ENCODE assay signal across 8 cellular contexts in genomic region chr11:109697140-109697843, GRCh38.
DNase-seq lines count a peak whose midpoint lies in the region; ATAC-seq, FAIRE-seq and TF ChIP-seq lines count a peak whose summit lies in the region.

No MANE protein-coding gene starts in this region.

- no peaks in the 10 kb centered on the region for H3K79me2 ChIP-seq in mesendoderm (ENCODE audit: control insufficient read depth, insufficient read depth, low read length)

- DNase-seq in D721Med (ENCODE audit: insufficient read length, low spot score), result no peak
- DNase-seq in NCI-H748 treated with DMSO at 0.1 percent for 48 hours (lab: John Stamatoyannopoulos, UW), result peak; percentile 36
- DNase-seq in cerebellar cortex (ENCODE audit: low spot score), result peak; percentile 27
- DNase-seq in mesendoderm, result peak; percentile 82
- no peak for DNase-seq in cerebellum (ENCODE audit: low spot score)
- DNase-seq in coronary artery (ENCODE audit: low spot score), result no peak

- no peak overlapping the region for H3K9ac ChIP-seq in mesendoderm (ENCODE audit: low read length)

- H4K8ac ChIP-seq in mesendoderm (ENCODE audit: low read depth, low read length), result no peak overlapping the region

- no CpG with 5 or more reads among the region's 4 CpGs for WGBS in mesendoderm (ENCODE audit: extremely low coverage, insufficient coverage, low lambda C conversion rate)

- no peak overlapping the region for H3K4ac ChIP-seq in mesendoderm (ENCODE audit: low read depth, low read length)

- no peak overlapping the region for H2AK5ac ChIP-seq in mesendoderm (ENCODE audit: low read length)

- peak overlapping the region; percentile 2 for H3K56ac ChIP-seq in mesendoderm (ENCODE audit: low read length)

- H3K79me1 ChIP-seq in mesendoderm (ENCODE audit: low read length), result no peaks in the 10 kb centered on the region

- no peak overlapping the region for H2BK15ac ChIP-seq in mesendoderm (replicated peaks; ENCODE audit: low read depth)

- no peak overlapping the region for H2BK5ac ChIP-seq in mesendoderm (ENCODE audit: low read length)

- no peak overlapping the region for H3K4me2 ChIP-seq in mesendoderm (ENCODE audit: low read length)

- no peak overlapping the region for H3K18ac ChIP-seq in mesendoderm (ENCODE audit: low read length)

- H3K27ac ChIP-seq in mesendoderm (ENCODE audit: low read depth, low read length) (no peak overlapping the region), coronary artery (no peak overlapping the region)

- H3K4me1 ChIP-seq in mesendoderm (ENCODE audit: control insufficient read depth, low read depth, low read length), result no peaks in the 10 kb centered on the region

- H3K36me3 ChIP-seq in mesendoderm (ENCODE audit: control insufficient read depth, insufficient read depth, low read length), result no peaks in the 10 kb centered on the region

- H3K4me3 ChIP-seq in mesendoderm (ENCODE audit: low read length) (no peak overlapping the region), coronary artery (no peak overlapping the region)

- H3K23ac ChIP-seq in mesendoderm (ENCODE audit: low read length), result no peak overlapping the region

- no peak overlapping the region for H2BK120ac ChIP-seq in mesendoderm (ENCODE audit: low read depth, low read length)

- TF ChIP-seq CTCF in D721Med (IDR thresholded peaks at IDR 0.05; ENCODE audit: insufficient read depth, missing control alignments) (peak; percentile 66), coronary artery (IDR thresholded peaks at IDR 0.05) (no peak)

- ATAC-seq in GM19372 (IDR thresholded peaks at IDR 0.05; ENCODE audit: low read depth, unreplicated experiment), result peak; percentile 92
- ATAC-seq in HG03432 (IDR thresholded peaks at IDR 0.05; ENCODE audit: unreplicated experiment), result peak; percentile 96

- H4K5ac ChIP-seq in mesendoderm (ENCODE audit: low read length), result no peak overlapping the region

- H3K27me3 ChIP-seq in mesendoderm (ENCODE audit: insufficient read depth, low read length, poor library complexity), result no peaks in the 10 kb centered on the region

- no peak for FAIRE-seq in D721Med (lab: Jason Lieb, UNC)

Comparison
In these comparisons a context has a peak if more than half of its experiments do, and no peak if none do; other contexts are left out.
1. DNase-seq: peak in NCI-H748 treated with DMSO at 0.1 percent for 48 hours (single experiment), cerebellar cortex (single experiment) and mesendoderm (single experiment); none in D721Med (single experiment), cerebellum (single experiment) and coronary artery (single experiment).